Comparison of ENCODE assay signal across 8 cellular contexts in genomic region chr1:184163674-184164470, GRCh38.
DNase-seq lines count a peak whose midpoint lies in the region; ATAC-seq and TF ChIP-seq lines count a peak whose summit lies in the region.

No MANE protein-coding gene starts in this region.

- H3K27ac Mint-ChIP-seq in progenitor cell of endocrine pancreas, result no peak overlapping the region

- no peak overlapping the region for H3K4me3 ChIP-seq in AG04449 (ENCODE audit: low read depth, low read length)

- no peaks in the 10 kb centered on the region for H3K36me3 Mint-ChIP-seq in progenitor cell of endocrine pancreas (ENCODE audit: insufficient read depth)

- POLR2A ChIA-PET in AG04449 (lab: Yijun Ruan, JAX), result no interaction called here

- H3K4me1 Mint-ChIP-seq in progenitor cell of endocrine pancreas (ENCODE audit: low read depth), result no peaks in the 10 kb centered on the region

- H3K4me3 Mint-ChIP-seq in progenitor cell of endocrine pancreas (ENCODE audit: low read depth), result no peak overlapping the region

- peak; percentile 74 for ATAC-seq in GM19372 (IDR thresholded peaks at IDR 0.05; ENCODE audit: low read depth, unreplicated experiment)
- peak; percentile 75 for ATAC-seq in HG03354 (IDR thresholded peaks at IDR 0.05; ENCODE audit: poor library complexity, severe bottlenecking, unreplicated experiment)

- no peak for TF ChIP-seq CTCF in AG04449 (IDR thresholded peaks at IDR 0.05; ENCODE audit: insufficient read depth, low read length, missing control alignments)
- TF ChIP-seq CTCF in progenitor cell of endocrine pancreas (IDR thresholded peaks at IDR 0.05; ENCODE audit: unreplicated experiment), result no peak

- H3K9me3 Mint-ChIP-seq in progenitor cell of endocrine pancreas (ENCODE audit: low read depth), result peaks cover 3% of the 10 kb centered on the region

- H3K27me3 Mint-ChIP-seq in progenitor cell of endocrine pancreas, result no peaks in the 10 kb centered on the region

- CTCF ChIA-PET in AG04449 (lab: Yijun Ruan, JAX), result interaction anchor here (0.7 to 1.7 kb wide), 5 partner anchors 10 to 500 kb away, joined by 3 to 5 read pairs (median 3); no protein-coding TSS in a partner anchor

- DNase-seq in AG04449 (ENCODE audit: low read depth, low spot score) (peak; percentile 28), astrocyte of the hippocampus (ENCODE audit: low read depth, low spot score) (peak; percentile 65), progenitor cell of endocrine pancreas (ENCODE audit: low spot score, unreplicated experiment) (no peak), globus pallidus (ENCODE audit: low spot score) (no peak)
- DNase-seq in stimulated activated CD8-positive, alpha-beta memory T cell treated with anti-CD3 and anti-CD28 coated beads, Interleukin-4, amount 100 ng/mL, for 48 hours, result peak; percentile 35
- no peak for DNase-seq in activated CD4-positive, CD25-positive, alpha-beta regulatory T cell (lab: John Stamatoyannopoulos, UW)

Comparison
In these comparisons a context has a peak if more than half of its experiments do, and no peak if none do; other contexts are left out.
1. DNase-seq: peak in AG04449 (single experiment), astrocyte of the hippocampus (single experiment) and stimulated activated CD8-positive, alpha-beta memory T cell treated with anti-CD3 and anti-CD28 coated beads, Interleukin-4, amount 100 ng/mL, for 48 hours (single experiment); none in progenitor cell of endocrine pancreas (single experiment), activated CD4-positive, CD25-positive, alpha-beta regulatory T cell (0 of 4) and globus pallidus (single experiment).